1 cellular context compared by ENCODE assay signal in genomic region chr2:172928754-172929153, GRCh38.
TF ChIP-seq lines count a peak whose summit lies in the region.

No MANE protein-coding gene starts in this region.

TF ChIP-seq in HEK293, 187 proteins besides CTCF, POLR2A, EP300 and RAD21 (continued from another document):
- no peak for TF ChIP-seq ZNF155 (tag by site-specific recombination; IDR thresholded peaks at IDR 0.05)
- TF ChIP-seq INSM2 (tag by site-specific recombination; IDR thresholded peaks at IDR 0.05) = no peak
- no peak for TF ChIP-seq ZNF548 (tag by site-specific recombination; IDR thresholded peaks at IDR 0.05)
- no peak for TF ChIP-seq ZNF133 (tag by site-specific recombination; IDR thresholded peaks at IDR 0.05)
- TF ChIP-seq ZNF571 (tag by site-specific recombination; IDR thresholded peaks at IDR 0.05) = no peak
- TF ChIP-seq, protein P1, sequence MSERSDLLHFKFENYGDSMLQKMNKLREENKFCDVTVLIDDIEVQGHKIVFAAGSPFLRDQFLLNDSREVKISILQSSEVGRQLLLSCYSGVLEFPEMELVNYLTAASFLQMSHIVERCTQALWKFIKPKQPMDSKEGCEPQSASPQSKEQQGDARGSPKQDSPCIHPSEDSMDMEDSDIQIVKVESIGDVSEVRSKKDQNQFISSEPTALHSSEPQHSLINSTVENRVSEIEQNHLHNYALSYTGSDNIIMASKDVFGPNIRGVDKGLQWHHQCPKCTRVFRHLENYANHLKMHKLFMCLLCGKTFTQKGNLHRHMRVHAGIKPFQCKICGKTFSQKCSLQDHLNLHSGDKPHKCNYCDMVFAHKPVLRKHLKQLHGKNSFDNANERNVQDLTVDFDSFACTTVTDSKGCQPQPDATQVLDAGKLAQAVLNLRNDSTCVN (tag by site-specific recombination; optimal IDR thresholded peaks at IDR 0.05) = no peak
- no peak for TF ChIP-seq ZNF24 (tag by site-specific recombination; IDR thresholded peaks at IDR 0.05)
- no peak for TF ChIP-seq ZNF391 (tag by site-specific recombination; IDR thresholded peaks at IDR 0.05; ENCODE audit: borderline replicate concordance, low read depth)
- TF ChIP-seq ZSCAN16 (tag by site-specific recombination; IDR thresholded peaks at IDR 0.05) = no peak
- no peak for TF ChIP-seq ZNF580 (tag by site-specific recombination; IDR thresholded peaks at IDR 0.05)
- TF ChIP-seq ZNF121 (tag by site-specific recombination; IDR thresholded peaks at IDR 0.05) = no peak
- TF ChIP-seq ZNF664 (tag by site-specific recombination; IDR thresholded peaks at IDR 0.05) = peak; percentile 82
- TF ChIP-seq KLF1 (tag by site-specific recombination; IDR thresholded peaks at IDR 0.05) = no peak
- TF ChIP-seq ZNF596 (tag by site-specific recombination; IDR thresholded peaks at IDR 0.05) = no peak
- TF ChIP-seq, protein P2, sequence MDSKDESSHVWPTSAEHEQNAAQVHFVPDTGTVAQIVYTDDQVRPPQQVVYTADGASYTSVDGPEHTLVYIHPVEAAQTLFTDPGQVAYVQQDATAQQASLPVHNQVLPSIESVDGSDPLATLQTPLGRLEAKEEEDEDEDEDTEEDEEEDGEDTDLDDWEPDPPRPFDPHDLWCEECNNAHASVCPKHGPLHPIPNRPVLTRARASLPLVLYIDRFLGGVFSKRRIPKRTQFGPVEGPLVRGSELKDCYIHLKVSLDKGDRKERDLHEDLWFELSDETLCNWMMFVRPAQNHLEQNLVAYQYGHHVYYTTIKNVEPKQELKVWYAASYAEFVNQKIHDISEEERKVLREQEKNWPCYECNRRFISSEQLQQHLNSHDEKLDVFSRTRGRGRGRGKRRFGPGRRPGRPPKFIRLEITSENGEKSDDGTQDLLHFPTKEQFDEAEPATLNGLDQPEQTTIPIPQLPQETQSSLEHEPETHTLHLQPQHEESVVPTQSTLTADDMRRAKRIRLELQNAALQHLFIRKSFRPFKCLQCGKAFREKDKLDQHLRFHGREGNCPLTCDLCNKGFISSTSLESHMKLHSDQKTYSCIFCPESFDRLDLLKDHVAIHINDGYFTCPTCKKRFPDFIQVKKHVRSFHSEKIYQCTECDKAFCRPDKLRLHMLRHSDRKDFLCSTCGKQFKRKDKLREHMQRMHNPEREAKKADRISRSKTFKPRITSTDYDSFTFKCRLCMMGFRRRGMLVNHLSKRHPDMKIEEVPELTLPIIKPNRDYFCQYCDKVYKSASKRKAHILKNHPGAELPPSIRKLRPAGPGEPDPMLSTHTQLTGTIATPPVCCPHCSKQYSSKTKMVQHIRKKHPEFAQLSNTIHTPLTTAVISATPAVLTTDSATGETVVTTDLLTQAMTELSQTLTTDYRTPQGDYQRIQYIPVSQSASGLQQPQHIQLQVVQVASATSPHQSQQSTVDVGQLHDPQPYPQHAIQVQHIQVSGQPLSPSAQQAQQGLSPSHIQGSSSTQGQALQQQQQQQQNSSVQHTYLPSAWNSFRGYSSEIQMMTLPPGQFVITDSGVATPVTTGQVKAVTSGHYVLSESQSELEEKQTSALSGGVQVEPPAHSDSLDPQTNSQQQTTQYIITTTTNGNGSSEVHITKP (tag by site-specific recombination; IDR thresholded peaks at IDR 0.05) = 0 out of 2 replicates have a peak, but pooled peaks have one; percentile 25
- no peak for TF ChIP-seq ZBTB17 (tag by site-specific recombination; IDR thresholded peaks at IDR 0.05)
- no peak for TF ChIP-seq ZNF518A (tag by site-specific recombination; conservative IDR thresholded peaks at IDR 0.05; ENCODE audit: low read depth)
- TF ChIP-seq ZNF560 (tag by site-specific recombination; IDR thresholded peaks at IDR 0.05; ENCODE audit: borderline replicate concordance) = no peak
- TF ChIP-seq SP3 (tag by site-specific recombination; IDR thresholded peaks at IDR 0.05) = no peak
TF ChIP-seq in HEK293: peak in this region for 10.
